In genomic region chr6:79574636-79575035, GRCh38 we compare ENCODE assay signal across 13 cellular contexts. TPM values are rescaled to one million over a fixed set of nuclear protein-coding genes. Genes with fewer than 3 reads are reported as not detected.
DNase-seq lines count a peak whose midpoint lies in the region; ATAC-seq, FAIRE-seq and TF ChIP-seq lines count a peak whose summit lies in the region.
"Had no signal": no experiment of that assay in that cellular context is flagged by ENCODE, and none has a peak within 500 bp of the region (broad histone marks: within the 10 kb centered on the region; RNA-seq: fewer than 3 reads in every experiment).

No MANE protein-coding gene starts in this region.

- H3K4me2 ChIP-seq in keratinocyte (ENCODE audit: control insufficient read depth, extremely low read depth, insufficient read depth, low read depth, low read length), result no peak overlapping the region

- peak; percentile 61 for FAIRE-seq in keratinocyte (lab: Jason Lieb, UNC)

- no peaks in the 10 kb centered on the region for H3K36me3 ChIP-seq in HUES48 (ENCODE audit: control insufficient read depth, insufficient read depth, low read length)
- no peaks in the 10 kb centered on the region for H3K36me3 ChIP-seq in keratinocyte (ENCODE audit: control insufficient read depth in 2 of 2, extremely low read depth in 1 of 2, insufficient read depth in 2 of 2, low read length in 2 of 2)
- no peaks in the 10 kb centered on the region for H3K36me3 ChIP-seq in prostate gland
- H3K36me3 ChIP-seq: gastrocnemius medialis had no signal

- ATAC-seq in Right ventricle myocardium inferior, result no peak
- no peak for ATAC-seq in activated CD8-positive, alpha-beta memory T cell treated with anti-CD3 and anti-CD28 coated beads, Interleukin-2, amount 10 ng/mL, durations not matched to agents 7 days and 5 days
- ATAC-seq: activated T-cell treated with anti-CD3 and anti-CD28 coated beads, Interleukin-2, amount 50 U/mL, for 4 hours; gastrocnemius medialis had no signal

- H3K9me3 ChIP-seq in HUES48 (ENCODE audit: control insufficient read depth, insufficient read depth, low read length), result no peaks in the 10 kb centered on the region
- H3K9me3 ChIP-seq in keratinocyte (ENCODE audit: control insufficient read depth, low read depth, low read length), result no peaks in the 10 kb centered on the region
- H3K9me3 ChIP-seq in prostate gland, result no peaks in the 10 kb centered on the region
- H3K9me3 ChIP-seq: gastrocnemius medialis had no signal

- H3K4me1 Mint-ChIP-seq in activated CD8-positive, alpha-beta memory T cell treated with anti-CD3 and anti-CD28 coated beads, Interleukin-2, amount 10 ng/mL, durations not matched to agents 7 days and 5 days, result no peaks in the 10 kb centered on the region

- dilution Hi-C loops in keratinocyte (cut with MboI; ENCODE audit: extremely low pct_ligation_motif_present, low sequenced_read_pairs), result no loop called here

- 95% methylated on average over 1 of the region's 1 CpG for WGBS in prostate gland

- TF ChIP-seq CTCF in astrocyte of the spinal cord (IDR thresholded peaks at IDR 0.05; ENCODE audit: low read depth, low read length) (no peak), keratinocyte (optimal IDR thresholded peaks at IDR 0.05 in 1 of 3, IDR thresholded peaks at IDR 0.05 in 1 of 3, conservative IDR thresholded peaks at IDR 0.05 in 1 of 3; ENCODE audit: extremely low read depth in 1 of 3, insufficient read depth in 2 of 3, low read length in 3 of 3) (no peak), prostate gland (IDR thresholded peaks at IDR 0.05) (no peak)

- CTCF ChIA-PET in activated CD8-positive, alpha-beta memory T cell treated with anti-CD3 and anti-CD28 coated beads, Interleukin-2, amount 10 ng/mL, durations not matched to agents 7 days and 5 days (lab: Charles Lee), result no interaction called here

- no peak overlapping the region for H3K4me3 Mint-ChIP-seq in activated CD8-positive, alpha-beta memory T cell treated with anti-CD3 and anti-CD28 coated beads, Interleukin-2, amount 10 ng/mL, durations not matched to agents 7 days and 5 days
- H3K4me3 Mint-ChIP-seq: activated T-cell treated with anti-CD3 and anti-CD28 coated beads, Interleukin-2, amount 50 U/mL, for 4 hours had no signal

- no peaks in the 10 kb centered on the region for H4K20me1 ChIP-seq in keratinocyte (ENCODE audit: control insufficient read depth, extremely low read depth, insufficient read depth, low read length)

- H3K9me1 ChIP-seq in keratinocyte (ENCODE audit: control insufficient read depth, extremely low read depth, insufficient read depth, low read length), result no peaks in the 10 kb centered on the region

- in situ Hi-C loops in astrocyte of the spinal cord (cut with HindIII; ENCODE audit: low sequenced_read_pairs), result no loop called here

- no peak overlapping the region for H3K27ac Mint-ChIP-seq in activated CD8-positive, alpha-beta memory T cell treated with anti-CD3 and anti-CD28 coated beads, Interleukin-2, amount 10 ng/mL, durations not matched to agents 7 days and 5 days

- DNase-seq in AG08395 (ENCODE audit: low spot score), result peak; percentile 18
- DNase-seq in astrocyte of the spinal cord (ENCODE audit: low read depth, low spot score), result peak; percentile 87
- no peak for DNase-seq in keratinocyte (ENCODE audit: low read depth, low spot score)
- no peak for DNase-seq in activated T-cell treated with anti-CD3 and anti-CD28 coated beads, Interleukin-2, amount 50 U/mL, for 48 hours
- DNase-seq in Right ventricle myocardium inferior (ENCODE audit: missing footprints), result no peak
- no peak for DNase-seq in prostate gland (ENCODE audit: low spot score)
- DNase-seq in activated CD8-positive, alpha-beta memory T cell treated with anti-CD3 and anti-CD28 coated beads, Interleukin-2, amount 10 ng/mL, durations not matched to agents 7 days and 5 days, result no peak
- DNase-seq: activated T-cell treated with anti-CD3 and anti-CD28 coated beads, Interleukin-2, amount 50 U/mL, for 4 hours; AML-193; gastrocnemius medialis; RPMI8226 had no signal

- H3K27me3 ChIP-seq in HUES48 (ENCODE audit: control insufficient read depth, insufficient read depth, low read length) (no peaks in the 10 kb centered on the region), keratinocyte (ENCODE audit: control insufficient read depth, extremely low read depth, insufficient read depth, low read length) (no peaks in the 10 kb centered on the region), prostate gland (replicated peaks; ENCODE audit: insufficient read depth) (no peaks in the 10 kb centered on the region)
- H3K27me3 ChIP-seq: gastrocnemius medialis had no signal

- intact Hi-C loops in Right ventricle myocardium inferior (cut with DNase I), result loop anchor here (5.0 kb wide), 1 partner anchor 238 kb away; no protein-coding TSS in a partner anchor
- intact Hi-C loops in prostate gland (cut with DNase I), result loop anchor here (2.0 to 5.0 kb wide), 3 partner anchors 98 to 238 kb away; no protein-coding TSS in a partner anchor

- H3K4me1 ChIP-seq in HUES48 (ENCODE audit: control insufficient read depth, insufficient read depth, low read length), result peaks cover 45% of the 10 kb centered on the region
- peaks cover 19% of the 10 kb centered on the region for H3K4me1 ChIP-seq in keratinocyte (ENCODE audit: control insufficient read depth, extremely low read depth, insufficient read depth, low read length)
- H3K4me1 ChIP-seq in prostate gland (replicated peaks), result no peaks in the 10 kb centered on the region

- H3K27ac ChIP-seq in HUES48 (ENCODE audit: low read depth, low read length) (peak overlapping the region; percentile 93), keratinocyte (ENCODE audit: control insufficient read depth, insufficient read depth, low read length) (no peak overlapping the region), prostate gland (no peak overlapping the region)
- H3K27ac ChIP-seq: gastrocnemius medialis, VCaP had no signal

- H3K36me3 Mint-ChIP-seq in activated CD8-positive, alpha-beta memory T cell treated with anti-CD3 and anti-CD28 coated beads, Interleukin-2, amount 10 ng/mL, durations not matched to agents 7 days and 5 days, result no peaks in the 10 kb centered on the region

- H3K4me3 ChIP-seq in HUES48 (ENCODE audit: low read depth, low read length), result peak overlapping the region; percentile 16; the same call in 1 of the 2 replicates
- H3K4me3 ChIP-seq in astrocyte of the spinal cord (ENCODE audit: low read depth, low read length), result no peak overlapping the region
- H3K4me3 ChIP-seq in keratinocyte (ENCODE audit: control insufficient read depth in 2 of 3, extremely low read depth in 1 of 3, insufficient read depth in 2 of 3, low read depth in 1 of 3, low read length in 3 of 3), result no peak overlapping the region
- H3K4me3 ChIP-seq in prostate gland, result no peak overlapping the region
- H3K4me3 ChIP-seq: gastrocnemius medialis had no signal

- H3K9me3 Mint-ChIP-seq in activated CD8-positive, alpha-beta memory T cell treated with anti-CD3 and anti-CD28 coated beads, Interleukin-2, amount 10 ng/mL, durations not matched to agents 7 days and 5 days (ENCODE audit: low read depth), result no peaks in the 10 kb centered on the region

- H3K9ac ChIP-seq in HUES48 (ENCODE audit: low read depth, low read length), result no peak overlapping the region
- H3K9ac ChIP-seq in keratinocyte (ENCODE audit: control insufficient read depth, extremely low read depth, insufficient read depth, low read length), result no peak overlapping the region

- TF ChIP-seq POLR2A in prostate gland (IDR thresholded peaks at IDR 0.05), result no peak

- peaks cover 9% of the 10 kb centered on the region for H3K27me3 Mint-ChIP-seq in activated CD8-positive, alpha-beta memory T cell treated with anti-CD3 and anti-CD28 coated beads, Interleukin-2, amount 10 ng/mL, durations not matched to agents 7 days and 5 days

- H3K79me2 ChIP-seq in keratinocyte (ENCODE audit: control insufficient read depth, insufficient read depth, low read length), result no peaks in the 10 kb centered on the region

- no peak overlapping the region for H2AFZ ChIP-seq in keratinocyte (ENCODE audit: control insufficient read depth, low read length)

RNA-seq across cellular contexts. Expression of gene LCA5, which starts 37.4 kb away (rescaled TPM):
- polyA plus RNA-seq in keratinocyte, result 0.87 to 1.6 TPM (median 1.0 TPM) in 3 replicates
- 2.5 TPM for polyA plus RNA-seq in keratinocyte (2011; ENCODE audit: low read depth)
- polyA plus RNA-seq in keratinocyte (2011; cell fraction: cytosol; rRNA removed), result 0.75 and 1.4 TPM in 2 replicates
- polyA plus RNA-seq in keratinocyte (2011; cell fraction: nucleus; rRNA removed), result 1.7 and 2.2 TPM in 2 replicates
- polyA plus RNA-seq in keratinocyte (2012; ENCODE audit: low replicate concordance), result 0.87 and 1.2 TPM in 2 replicates
- polyA minus RNA-seq in keratinocyte, result 0.23 to 1.7 TPM (median 1.1 TPM) in 3 replicates
- 1.2 TPM for polyA minus RNA-seq in keratinocyte (2011; cell fraction: cytosol; rRNA and poly(A)+ RNA removed)
- 3.0 and 6.1 TPM in 2 replicates for polyA minus RNA-seq in keratinocyte (2011; cell fraction: nucleus; rRNA and poly(A)+ RNA removed)
- total RNA-seq in Right ventricle myocardium inferior (2.2 TPM), prostate gland (10 to 100 TPM in 1 of 2 donors, 1 to 10 TPM in 1; 4.9 to 11.2 TPM)
- total RNA-seq in activated CD8-positive, alpha-beta memory T cell treated with anti-CD3 and anti-CD28 coated beads, Interleukin-2, amount 10 ng/mL, durations not matched to agents 7 days and 5 days, result under 1 TPM in 1 of 2 experiments, not detected in 1; 0.16 TPM

RNA-seq across cellular contexts. Expression of gene SH3BGRL2, which starts 56.5 kb away (rescaled TPM):
- polyA plus RNA-seq in keratinocyte, result 1.9 to 3.9 TPM (median 3.8 TPM) in 3 replicates
- 5.0 TPM for polyA plus RNA-seq in keratinocyte (2011; ENCODE audit: low read depth)
- 2.8 and 5.3 TPM in 2 replicates for polyA plus RNA-seq in keratinocyte (2011; cell fraction: cytosol; rRNA removed)
- polyA plus RNA-seq in keratinocyte (2011; cell fraction: nucleus; rRNA removed), result 2.0 and 2.5 TPM in 2 replicates
- 3.1 and 4.4 TPM in 2 replicates for polyA plus RNA-seq in keratinocyte (2012; ENCODE audit: low replicate concordance)
- polyA minus RNA-seq in keratinocyte, result 0.56 to 3.5 TPM (median 1.6 TPM) in 3 replicates
- polyA minus RNA-seq in keratinocyte (2011; cell fraction: cytosol; rRNA and poly(A)+ RNA removed), result 4.0 TPM
- polyA minus RNA-seq in keratinocyte (2011; cell fraction: nucleus; rRNA and poly(A)+ RNA removed), result 1.5 and 2.7 TPM in 2 replicates
- total RNA-seq in Right ventricle myocardium inferior (7.9 TPM), prostate gland (10 to 100 TPM; 26.8 to 93.3 TPM)
- total RNA-seq in activated CD8-positive, alpha-beta memory T cell treated with anti-CD3 and anti-CD28 coated beads, Interleukin-2, amount 10 ng/mL, durations not matched to agents 7 days and 5 days, result under 1 TPM; 0.12 to 0.42 TPM

Comparison
In these comparisons a context has a peak if more than half of its experiments do, and no peak if none do; other contexts are left out.
1. DNase-seq: peak in AG08395 (single experiment) and astrocyte of the spinal cord (single experiment); none in keratinocyte (single experiment), activated T-cell treated with anti-CD3 and anti-CD28 coated beads, Interleukin-2, amount 50 U/mL, for 48 hours (0 of 2), Right ventricle myocardium inferior (single experiment), prostate gland (single experiment) and activated CD8-positive, alpha-beta memory T cell treated with anti-CD3 and anti-CD28 coated beads, Interleukin-2, amount 10 ng/mL, durations not matched to agents 7 days and 5 days (single experiment).